ENCODE assay signal across 11 cellular contexts in the genomic region with DNA sequence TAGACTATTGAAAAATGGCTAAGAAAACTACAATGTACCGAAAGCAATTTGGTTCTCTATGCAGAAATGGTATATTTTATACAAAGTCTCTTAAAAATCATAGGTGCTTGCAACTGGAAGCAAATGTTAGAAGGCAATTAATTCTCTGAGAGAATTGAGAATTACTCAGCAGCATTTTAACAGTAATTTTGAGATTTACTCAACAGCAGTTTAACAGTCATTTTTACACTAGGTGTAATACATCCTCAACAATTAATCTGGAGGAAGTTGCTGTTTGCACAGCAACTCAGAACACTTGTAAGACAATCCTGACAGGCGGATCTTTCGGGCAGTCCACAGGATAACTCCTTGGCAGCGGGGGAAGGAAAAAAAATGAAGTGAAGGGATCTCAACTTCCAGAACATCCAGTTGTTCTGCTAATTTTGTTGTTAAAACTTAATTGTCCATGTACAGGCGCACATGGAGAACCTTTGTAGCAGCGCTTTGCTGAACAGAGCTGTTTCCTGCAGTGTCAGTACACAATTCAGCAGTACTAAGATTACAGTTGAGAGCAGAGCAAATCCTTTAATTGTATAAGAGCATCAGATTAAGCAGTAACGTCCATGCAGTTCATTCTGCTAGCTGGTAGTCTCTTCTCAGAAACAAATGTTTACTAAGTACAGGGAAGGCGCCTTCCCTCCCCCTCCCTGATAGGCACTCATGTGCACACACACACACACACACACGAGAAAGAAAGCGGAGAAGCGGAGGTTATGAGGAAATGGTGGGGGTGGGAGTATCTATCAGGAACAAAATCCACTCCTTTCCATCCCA. TPM values are rescaled to one million over a fixed set of nuclear protein-coding genes. Genes with fewer than 3 reads are reported as not detected.
A peak's percentile ranks its signal among the peaks of the same experiment; 100 is the strongest.
DNase-seq lines count a peak whose midpoint lies in the region; ATAC-seq and TF ChIP-seq lines count a peak whose summit lies in the region.
"Had no signal": no experiment of that assay in that cellular context is flagged by ENCODE, and none has a peak within 500 bp of the region (broad histone marks: within the 10 kb centered on the region; RNA-seq: fewer than 3 reads in every experiment).

No MANE protein-coding gene starts in this region.

- H3K36me3 ChIP-seq in A673 (ENCODE audit: insufficient read depth, low read length, poor library complexity, severe bottlenecking) = no peaks in the 10 kb centered on the region
- no peaks in the 10 kb centered on the region for H3K36me3 ChIP-seq in hepatocyte (replicated peaks; ENCODE audit: insufficient read depth, low read depth)
- H3K36me3 ChIP-seq in MM.1S (replicated peaks; ENCODE audit: insufficient read depth, low read length) = no peaks in the 10 kb centered on the region
- H3K36me3 ChIP-seq: uterus had no signal

- peak overlapping the region; percentile 35 for H3K27ac ChIP-seq in A673 (ENCODE audit: low read depth, low read length, poor library complexity, severe bottlenecking)
- H3K27ac ChIP-seq in hepatocyte = peak overlapping the region; percentile 28
- no peak overlapping the region for H3K27ac ChIP-seq in MM.1S (ENCODE audit: low read length)
- H3K27ac ChIP-seq: uterus had no signal

- H4K20me1 ChIP-seq in hepatocyte (ENCODE audit: insufficient read depth, poor library complexity, severe bottlenecking) = no peaks in the 10 kb centered on the region
- H4K20me1 ChIP-seq in MM.1S (ENCODE audit: insufficient read depth, low read length) = no peaks in the 10 kb centered on the region

- H3K27me3 ChIP-seq in A673 (replicated peaks; ENCODE audit: insufficient read depth, low read depth, low read length, poor library complexity) (no peaks in the 10 kb centered on the region), hepatocyte (no peaks in the 10 kb centered on the region), MM.1S (replicated peaks; ENCODE audit: insufficient read depth, low read length) (no peaks in the 10 kb centered on the region)
- H3K27me3 ChIP-seq: uterus had no signal

- CTCF ChIA-PET in A673 (lab: Charles Lee) = no interaction called here

- TF ChIP-seq CTCF in A673 (conservative IDR thresholded peaks at IDR 0.05; ENCODE audit: low read depth, low read length) = no peak
- no peak for TF ChIP-seq CTCF in hepatocyte (IDR thresholded peaks at IDR 0.05; ENCODE audit: poor library complexity)
- TF ChIP-seq CTCF in MM.1S (IDR thresholded peaks at IDR 0.05; ENCODE audit: low read length) = no peak

- POLR2A ChIA-PET in A673 (lab: Charles Lee; ENCODE audit: low non-redundant PET) = interaction anchor here (0.7 kb wide), 2 partner anchors 53 to 440 kb away, joined by 3 read pairs; no protein-coding TSS in a partner anchor

- intact Hi-C loops in A673 (cut with micrococcal nuclease; ENCODE audit: unreplicated experiment) (loop anchor here (2.0 to 5.0 kb wide), 4 partner anchors 96 to 274 kb away; no protein-coding TSS in a partner anchor), cardiac septum (cut with DNase I) (no loop called here)

- H3K9me3 ChIP-seq in A673 (ENCODE audit: low read depth, low read length, poor library complexity, severe bottlenecking) (no peaks in the 10 kb centered on the region), hepatocyte (ENCODE audit: low read depth) (no peaks in the 10 kb centered on the region), MM.1S (replicated peaks; ENCODE audit: insufficient read depth, low read length) (no peaks in the 10 kb centered on the region)
- H3K9me3 ChIP-seq: uterus had no signal

- H3K4me3 ChIP-seq in A673 (ENCODE audit: low read depth, low read length, poor library complexity, severe bottlenecking) (peak overlapping the region; percentile 2), hepatocyte (no peak overlapping the region), MM.1S (ENCODE audit: low read length) (no peak overlapping the region)
- H3K4me3 ChIP-seq: uterus had no signal

- H3K79me2 ChIP-seq in hepatocyte (no peaks in the 10 kb centered on the region), MM.1S (ENCODE audit: low read length) (no peaks in the 10 kb centered on the region)

- no peaks in the 10 kb centered on the region for H3F3A ChIP-seq in MM.1S (ENCODE audit: insufficient read depth, low read length)

- H3K9me2 ChIP-seq in hepatocyte (replicated peaks; ENCODE audit: insufficient read depth) = no peaks in the 10 kb centered on the region
- no peaks in the 10 kb centered on the region for H3K9me2 ChIP-seq in MM.1S (replicated peaks; ENCODE audit: insufficient read depth, low read length)

- DNase-seq in A673 (ENCODE audit: low spot score) (peak; percentile 93), NCI-H1417 treated with DMSO at 0.1 percent for 48 hours (lab: John Stamatoyannopoulos, UW) (peak; percentile 17), hepatocyte (ENCODE audit: low spot score) (peak; percentile 47), cardiac septum (ENCODE audit: low spot score) (no peak), MM.1S (no peak), germinal center (ENCODE audit: low spot score) (no peak)
- DNase-seq: SHP77 treated with DMSO at 0.1 percent for 48 hours; stimulated activated CD4-positive, alpha-beta T cell treated with anti-CD3 and anti-CD28 coated beads, Interleukin-1b, Interleukin-23, amount 100 ng/mL, for 48 hours; uterus had no signal

- H3K4me2 ChIP-seq in hepatocyte (peak overlapping the region; percentile 69), MM.1S (ENCODE audit: low read depth, low read length) (no peak overlapping the region)

- 42% methylated on average over 11 of the region's 11 CpGs for WGBS in hepatocyte (ENCODE audit: low lambda C conversion rate, missing lambda C conversion rate)

- no TSS peak for BruUV-seq in A673 (replicated peaks; lab: Mats Ljungman, UMichigan)

- H3K9ac ChIP-seq in MM.1S (ENCODE audit: low read length) = no peak overlapping the region

- no peak for ATAC-seq in HG02571 (IDR thresholded peaks at IDR 0.05; ENCODE audit: unreplicated experiment)

- H3K4me1 ChIP-seq in A673 (ENCODE audit: insufficient read depth, low read length, poor library complexity, severe bottlenecking) (peaks cover 57% of the 10 kb centered on the region), hepatocyte (ENCODE audit: insufficient read depth) (peaks cover 17% of the 10 kb centered on the region), MM.1S (ENCODE audit: low read length) (no peaks in the 10 kb centered on the region)
- H3K4me1 ChIP-seq: uterus had no signal

- H2AFZ ChIP-seq in hepatocyte (no peak overlapping the region), MM.1S (ENCODE audit: low read length) (no peak overlapping the region)

TF ChIP-seq in PFSK-1, 5 proteins besides CTCF, POLR2A, EP300 and RAD21:
- TF ChIP-seq FOXP2 (optimal IDR thresholded peaks at IDR 0.05; ENCODE audit: borderline replicate concordance, extremely low read depth, extremely low read length, insufficient read depth) = peak; percentile 49
- no peak for TF ChIP-seq REST (IDR thresholded peaks at IDR 0.05; ENCODE audit: insufficient read depth in 1 of 2, low read depth in 2 of 2, low read length in 2 of 2)
TF ChIP-seq in PFSK-1: peak in this region for 1.

RNA-seq across cellular contexts. Expression of gene ENO4, which starts 43.8 kb away (rescaled TPM):
- total RNA-seq in A673 (2021) (0.28 TPM in 2 replicates), hepatocyte (0.28 and 0.43 TPM in 2 replicates), cardiac septum (not detected)
- polyA plus RNA-seq in PFSK-1 (2012; ENCODE audit: insufficient read length, low read depth) = 0.20 TPM
- polyA plus RNA-seq in hepatocyte = 0.24 and 0.75 TPM in 2 replicates

Comparison
In these comparisons a context has a peak if more than half of its experiments do, and no peak if none do; other contexts are left out.
1. DNase-seq: peak in A673 (single experiment), NCI-H1417 treated with DMSO at 0.1 percent for 48 hours (single experiment) and hepatocyte (single experiment); none in cardiac septum (single experiment), MM.1S (single experiment) and germinal center (single experiment).